11 cellular contexts compared by ENCODE assay signal in the genomic region with DNA sequence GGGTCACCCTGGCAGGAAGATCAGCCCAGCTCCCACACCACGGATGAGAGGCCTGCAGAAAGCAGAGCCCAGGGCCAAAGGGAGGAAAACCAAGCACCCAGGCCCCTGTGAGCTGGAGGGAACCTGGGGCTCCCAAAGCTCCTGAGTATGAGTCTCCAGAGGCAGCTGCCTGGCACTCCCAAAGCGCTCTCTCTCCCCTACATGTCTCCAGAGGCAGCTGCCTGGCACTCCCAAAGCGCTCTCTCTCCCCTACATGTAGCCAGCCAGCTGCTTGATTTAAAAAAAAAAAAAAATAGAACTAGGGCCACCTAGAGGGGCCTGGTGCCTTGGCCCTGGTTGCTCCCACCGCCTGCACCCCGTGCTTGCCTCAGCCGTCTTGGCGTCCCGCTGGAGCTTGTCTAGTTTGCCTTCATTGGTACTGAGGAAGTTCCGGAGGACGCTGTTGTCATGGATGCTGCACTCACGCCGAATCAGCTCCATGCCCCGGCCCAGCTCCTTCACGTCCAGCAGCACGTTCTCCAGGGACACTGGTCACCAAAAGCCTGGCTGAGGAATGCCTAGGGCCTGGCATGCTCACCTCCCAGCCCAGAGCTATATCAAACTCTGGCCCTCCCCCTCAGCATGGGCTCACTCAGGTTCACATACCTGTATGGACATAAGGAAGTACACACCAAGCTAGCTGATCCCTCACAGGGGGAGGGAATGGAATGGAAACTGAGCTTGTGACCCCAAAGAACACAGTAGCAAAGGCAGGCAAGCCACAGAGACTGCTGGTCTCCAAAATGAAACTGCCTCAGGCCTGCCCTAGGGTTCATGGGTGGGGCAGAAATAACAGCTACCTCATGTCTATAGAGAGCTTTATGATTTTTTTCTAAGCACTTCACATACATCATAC. TPM values are rescaled to one million over a fixed set of nuclear protein-coding genes. Genes with fewer than 3 reads are reported as not detected.
DNase-seq lines count a peak whose midpoint lies in the region; ATAC-seq and TF ChIP-seq lines count a peak whose summit lies in the region.
"Had no signal": no experiment of that assay in that cellular context is flagged by ENCODE, and none has a peak within 500 bp of the region (broad histone marks: within the 10 kb centered on the region; RNA-seq: fewer than 3 reads in every experiment).

No MANE protein-coding gene starts in this region.

- H3K9ac ChIP-seq in Loucy (ENCODE audit: low read depth, low read length, poor library complexity, severe bottlenecking) (peak overlapping the region; percentile 5), endodermal cell (ENCODE audit: extremely low read depth, low read length, poor library complexity, severe bottlenecking) (no peak overlapping the region)
- H3K9ac ChIP-seq: KMS-11 had no signal

- H3K27ac Mint-ChIP-seq in CD4-positive, alpha-beta memory T cell = peak overlapping the region in 6 of 7 donors; percentile 39 to 77 (median 71)
- H3K27ac Mint-ChIP-seq in endodermal cell = peak overlapping the region; percentile 44
- H3K27ac Mint-ChIP-seq in osteocyte (ENCODE audit: unreplicated experiment) = peak overlapping the region; percentile 58

- H3K4me1 Mint-ChIP-seq in CD4-positive, alpha-beta memory T cell = peaks cover 13 to 42% (median 24%) of the 10 kb centered on the region in 4 donors
- peaks cover 2% of the 10 kb centered on the region for H3K4me1 Mint-ChIP-seq in endodermal cell
- H3K4me1 Mint-ChIP-seq in osteocyte (ENCODE audit: unreplicated experiment) = peaks cover 22% of the 10 kb centered on the region

- TF ChIP-seq CTCF in Loucy (conservative IDR thresholded peaks at IDR 0.05; ENCODE audit: low read length) (no peak), endodermal cell (conservative IDR thresholded peaks at IDR 0.05) (no peak), osteocyte (IDR thresholded peaks at IDR 0.05) (no peak)

- CTCF ChIA-PET in CD4-positive, alpha-beta memory T cell (lab: Charles Lee; ENCODE audit: partially characterized antibody) = interaction anchor here (0.9 to 20.0 kb wide), 12 partner anchors 11 to 463 kb away, joined by 3 to 543 read pairs (median 4); a partner anchor contains a TSS

- no peak overlapping the region for H3K4me3 Mint-ChIP-seq in CD4-positive, alpha-beta memory T cell
- H3K4me3 Mint-ChIP-seq in endodermal cell (no peak overlapping the region), osteocyte (ENCODE audit: unreplicated experiment) (no peak overlapping the region)

- H3K4me2 ChIP-seq in Loucy (ENCODE audit: low read depth, low read length, poor library complexity, severe bottlenecking) = peak overlapping the region; percentile 32
- H3K4me2 ChIP-seq: KMS-11 had no signal

- WGBS in endodermal cell (ENCODE audit: insufficient coverage in 1 of 2, insufficient read length in 1 of 2), 2 experiments = 93 to 94% methylated on average over 12 to 15 of the region's 15 CpGs

- H3K4me3 ChIP-seq in CD4-positive, alpha-beta memory T cell (ENCODE audit: low read length in 2 of 2) = no peak overlapping the region
- H3K4me3 ChIP-seq in Loucy (ENCODE audit: low read length, poor library complexity, severe bottlenecking) (no peak overlapping the region), endodermal cell (ENCODE audit: low read length) (no peak overlapping the region)

- H3K79me2 ChIP-seq in Loucy (ENCODE audit: insufficient read depth, low read length) = no peaks in the 10 kb centered on the region

- intact Hi-C loops in CD4-positive, alpha-beta memory T cell (cut with micrococcal nuclease) = no loop called here

- H3K27ac ChIP-seq in CD4-positive, alpha-beta memory T cell (ENCODE audit: low read depth, low read length) = no peak overlapping the region
- H3K27ac ChIP-seq in endodermal cell (ENCODE audit: low read depth, low read length) = no peak overlapping the region
- H3K27ac ChIP-seq: KMS-11 had no signal

- peaks cover 18% of the 10 kb centered on the region for H3K4me1 ChIP-seq in CD4-positive, alpha-beta memory T cell (ENCODE audit: insufficient read depth, low read length)
- H3K4me1 ChIP-seq in Loucy (ENCODE audit: insufficient read depth, low read length, poor library complexity, severe bottlenecking) (peaks cover 35% of the 10 kb centered on the region), endodermal cell (ENCODE audit: control insufficient read depth, insufficient read depth, low read length) (no peaks in the 10 kb centered on the region)

- no peaks in the 10 kb centered on the region for H4K20me1 ChIP-seq in Loucy (ENCODE audit: insufficient read depth, low read length, poor library complexity, severe bottlenecking)

- no peaks in the 10 kb centered on the region for H3K9me3 ChIP-seq in CD4-positive, alpha-beta memory T cell (ENCODE audit: control insufficient read depth in 1 of 2, low read length in 2 of 2)
- H3K9me3 ChIP-seq in Loucy (ENCODE audit: insufficient read depth, low read depth, low read length) = no peaks in the 10 kb centered on the region
- no peaks in the 10 kb centered on the region for H3K9me3 ChIP-seq in endodermal cell (ENCODE audit: control insufficient read depth, low read length)

- H3K36me3 ChIP-seq in CD4-positive, alpha-beta memory T cell (ENCODE audit: insufficient read depth, low read length) = peaks cover 46% of the 10 kb centered on the region
- peaks cover 67% of the 10 kb centered on the region; the same call in 1 of the 2 replicates for H3K36me3 ChIP-seq in Loucy (ENCODE audit: insufficient read depth, low read length)
- H3K36me3 ChIP-seq in endodermal cell (ENCODE audit: control insufficient read depth, insufficient read depth, low read length) = peaks cover 82% of the 10 kb centered on the region

- peaks cover 30 to 68% of the 10 kb centered on the region in 2 donors for H3K36me3 Mint-ChIP-seq in CD4-positive, alpha-beta memory T cell
- H3K36me3 Mint-ChIP-seq in endodermal cell (ENCODE audit: low read depth) = peaks cover 65% of the 10 kb centered on the region
- H3K36me3 Mint-ChIP-seq in osteocyte (ENCODE audit: unreplicated experiment) = peaks cover 36% of the 10 kb centered on the region

- H3K9me3 Mint-ChIP-seq in CD4-positive, alpha-beta memory T cell = no peaks in the 10 kb centered on the region
- H3K9me3 Mint-ChIP-seq in endodermal cell (no peaks in the 10 kb centered on the region), osteocyte (ENCODE audit: unreplicated experiment) (no peaks in the 10 kb centered on the region)

- no peaks in the 10 kb centered on the region for H3F3A ChIP-seq in Loucy (ENCODE audit: low read depth)

- H3K27me3 ChIP-seq in CD4-positive, alpha-beta memory T cell (ENCODE audit: insufficient read depth, low read length) = no peaks in the 10 kb centered on the region
- H3K27me3 ChIP-seq in Loucy (ENCODE audit: insufficient read depth, low read length, poor library complexity, severe bottlenecking) = no peaks in the 10 kb centered on the region
- no peaks in the 10 kb centered on the region for H3K27me3 ChIP-seq in endodermal cell (ENCODE audit: control insufficient read depth, insufficient read depth, low read length, poor library complexity, severe bottlenecking)

- no peaks in the 10 kb centered on the region for H3K27me3 Mint-ChIP-seq in CD4-positive, alpha-beta memory T cell
- H3K27me3 Mint-ChIP-seq in endodermal cell (ENCODE audit: insufficient read depth) = no peaks in the 10 kb centered on the region
- H3K27me3 Mint-ChIP-seq in osteocyte (ENCODE audit: unreplicated experiment) = no peaks in the 10 kb centered on the region

- H2AFZ ChIP-seq in Loucy (ENCODE audit: low read length) = no peak overlapping the region

- H3K9me2 ChIP-seq in Loucy (replicated peaks; ENCODE audit: low read depth, low read length) = no peaks in the 10 kb centered on the region

- no peak for ATAC-seq in GM18861 (IDR thresholded peaks at IDR 0.05; ENCODE audit: unreplicated experiment)
- no peak for ATAC-seq in HG03025 (IDR thresholded peaks at IDR 0.05; ENCODE audit: low FRiP score, unreplicated experiment)

- POLR2A ChIA-PET in CD4-positive, alpha-beta memory T cell (lab: Charles Lee; ENCODE audit: partially characterized antibody) = interaction anchor here (1.0 to 7.8 kb wide), 9 partner anchors 14 to 195 kb away, joined by 3 to 98 read pairs (median 3); a partner anchor contains a TSS

- no peak for DNase-seq in CD4-positive, alpha-beta memory T cell
- DNase-seq in endodermal cell (no peak), osteocyte (ENCODE audit: extremely low spot score, unreplicated experiment) (no peak), KG1 (lab: John Stamatoyannopoulos, UW) (no peak), NCI-H82 (lab: John Stamatoyannopoulos, UW) (no peak)
- DNase-seq: islet precursor cell had no signal

RNA-seq across cellular contexts. Expression of a gene that starts 24.7 kb away (rescaled TPM):
- 10 to 100 TPM; 15.1 to 15.9 TPM for total RNA-seq in CD4-positive, alpha-beta memory T cell
- 1 to 10 TPM in 1 of 2 donors, under 1 TPM in 1; 0.73 to 4.7 TPM for polyA plus RNA-seq in CD4-positive, alpha-beta memory T cell
- 10 to 100 TPM; 33.8 to 45.6 TPM for total RNA-seq in endodermal cell
- 29.5 TPM for polyA plus RNA-seq in endodermal cell (2013, experiment 1 of 2)
- 25.0 TPM for polyA plus RNA-seq in endodermal cell (2013, experiment 2 of 2)
- total RNA-seq in osteocyte = 25.6 and 28.9 TPM in 2 replicates

RNA-seq across cellular contexts. Expression of a gene that starts 42.6 kb away (rescaled TPM):
- under 1 TPM; 0.12 to 0.22 TPM for total RNA-seq in CD4-positive, alpha-beta memory T cell
- polyA plus RNA-seq in CD4-positive, alpha-beta memory T cell = under 1 TPM in 1 of 2 donors, not detected in 1; 0.15 TPM
- under 1 TPM; 0.22 to 0.26 TPM for total RNA-seq in endodermal cell
- 0.18 TPM for polyA plus RNA-seq in endodermal cell (2013, experiment 1 of 2)
- 0.08 TPM for polyA plus RNA-seq in endodermal cell (2013, experiment 2 of 2)
- total RNA-seq in osteocyte = 0.30 and 0.50 TPM in 2 replicates
- total RNA-seq: RPMI7951 had no signal

RNA-seq across cellular contexts. Expression of a gene that starts 59.1 kb away (rescaled TPM):
- 10 to 100 TPM; 27.9 to 28.1 TPM for total RNA-seq in CD4-positive, alpha-beta memory T cell
- polyA plus RNA-seq in CD4-positive, alpha-beta memory T cell = 1 to 10 TPM; 3.9 to 6.1 TPM
- total RNA-seq in endodermal cell (10 to 100 TPM; 22.4 to 23.5 TPM), osteocyte (37.4 and 37.7 TPM in 2 replicates)
- polyA plus RNA-seq in endodermal cell (2013, experiment 1 of 2) = 14.2 TPM
- 15.9 TPM for polyA plus RNA-seq in endodermal cell (2013, experiment 2 of 2)
